Comparison of ENCODE assay signal across 8 cellular contexts in genomic region chr12:93767524-93767863, GRCh38.
DNase-seq lines count a peak whose midpoint lies in the region; TF ChIP-seq lines count a peak whose summit lies in the region.

No MANE protein-coding gene starts in this region.

- in situ Hi-C loops in KBM-7 (cut with MboI; ENCODE audit: low pct_unique_long_range_greater_than_20kb, low sequenced_read_pairs): loop anchor here (25.0 kb wide), 1 partner anchor 320 kb away; no protein-coding TSS in a partner anchor

- DNase-seq in KBM-7 (peak; percentile 85), GM10266 (ENCODE audit: extremely low spot score) (no peak), H9 (no peak), neural progenitor cell (ENCODE audit: low spot score) (no peak), erythroblast (lab: John Stamatoyannopoulos, UW) (no peak)
- no peak for DNase-seq in activated T-helper 1 cell treated with anti-CD3 and anti-CD28 coated beads, Interleukin-12 subunit alpha, Interleukin-12 subunit beta, Interleukin-2, Interleukin-4 antibody, amounts not matched to agents 30 ng/mL and 10 ng/mL and 1 ng/mL, durations not matched to agents 14 hours and 24 hours and 36 hours (ENCODE audit: low spot score)

- H3K79me2 ChIP-seq in H9 (ENCODE audit: insufficient read depth, low read length) (no peaks in the 10 kb centered on the region), neural progenitor cell (ENCODE audit: low read depth) (no peaks in the 10 kb centered on the region)

- H3K79me1 ChIP-seq in H9 (ENCODE audit: insufficient read depth, low read depth, low read length, poor library complexity, severe bottlenecking): no peaks in the 10 kb centered on the region

- H3K4me3 ChIP-seq in muscle layer of duodenum (ENCODE audit: low read depth in 1 of 2, low read length in 2 of 2) (peak overlapping the region in 1 of 2 donors; percentile 4), neural progenitor cell (no peak overlapping the region)

- TF ChIP-seq CTCF in C4-2B (conservative IDR thresholded peaks at IDR 0.05): peak; percentile 37
- TF ChIP-seq CTCF in GM10266 (IDR thresholded peaks at IDR 0.05; ENCODE audit: control insufficient read depth, insufficient read depth, low read depth, missing control alignments): no peak
- TF ChIP-seq CTCF in H9 (conservative IDR thresholded peaks at IDR 0.05): no peak
- TF ChIP-seq CTCF in neural progenitor cell (IDR thresholded peaks at IDR 0.05): no peak

- intact Hi-C loops in activated T-helper 1 cell treated with anti-CD3 and anti-CD28 coated beads, Interleukin-12 subunit alpha, Interleukin-12 subunit beta, Interleukin-2, Interleukin-4 antibody, amounts not matched to agents 30 ng/mL and 10 ng/mL and 1 ng/mL, durations not matched to agents 14 hours and 24 hours and 36 hours (cut with micrococcal nuclease): loop anchor here (1.0 to 5.0 kb wide), 8 partner anchors 17 to 335 kb away; no protein-coding TSS in a partner anchor

- H3K27me3 Mint-ChIP-seq in activated T-helper 1 cell treated with anti-CD3 and anti-CD28 coated beads, Interleukin-12 subunit alpha, Interleukin-12 subunit beta, Interleukin-2, Interleukin-4 antibody, amounts not matched to agents 30 ng/mL and 10 ng/mL and 1 ng/mL, durations not matched to agents 14 hours and 24 hours and 36 hours (ENCODE audit: insufficient read depth): peaks cover 6% of the 10 kb centered on the region
- H3K27me3 Mint-ChIP-seq in H9 (ENCODE audit: low read depth): no peaks in the 10 kb centered on the region
- H3K27me3 Mint-ChIP-seq in neural progenitor cell (ENCODE audit: insufficient read depth, low read depth): no peaks in the 10 kb centered on the region

- H3K27ac Mint-ChIP-seq in activated T-helper 1 cell treated with anti-CD3 and anti-CD28 coated beads, Interleukin-12 subunit alpha, Interleukin-12 subunit beta, Interleukin-2, Interleukin-4 antibody, amounts not matched to agents 30 ng/mL and 10 ng/mL and 1 ng/mL, durations not matched to agents 14 hours and 24 hours and 36 hours: no peak overlapping the region
- no peak overlapping the region for H3K27ac Mint-ChIP-seq in H9
- no peak overlapping the region for H3K27ac Mint-ChIP-seq in neural progenitor cell

- peaks cover 7% of the 10 kb centered on the region for H3K9me3 Mint-ChIP-seq in activated T-helper 1 cell treated with anti-CD3 and anti-CD28 coated beads, Interleukin-12 subunit alpha, Interleukin-12 subunit beta, Interleukin-2, Interleukin-4 antibody, amounts not matched to agents 30 ng/mL and 10 ng/mL and 1 ng/mL, durations not matched to agents 14 hours and 24 hours and 36 hours
- no peaks in the 10 kb centered on the region for H3K9me3 Mint-ChIP-seq in H9
- no peaks in the 10 kb centered on the region for H3K9me3 Mint-ChIP-seq in neural progenitor cell

- H2BK120ac ChIP-seq in H9 (ENCODE audit: low read depth, low read length, poor library complexity, severe bottlenecking): no peak overlapping the region

- H4K91ac ChIP-seq in H9 (ENCODE audit: insufficient read length, low read depth, low read length): no peak overlapping the region

- H3K27ac ChIP-seq in C4-2B (no peak overlapping the region), muscle layer of duodenum (ENCODE audit: low read length) (peak overlapping the region; percentile 35), H9 (ENCODE audit: insufficient read length, low read depth, low read length) (no peak overlapping the region), neural progenitor cell (no peak overlapping the region)

- H3K4me1 Mint-ChIP-seq in activated T-helper 1 cell treated with anti-CD3 and anti-CD28 coated beads, Interleukin-12 subunit alpha, Interleukin-12 subunit beta, Interleukin-2, Interleukin-4 antibody, amounts not matched to agents 30 ng/mL and 10 ng/mL and 1 ng/mL, durations not matched to agents 14 hours and 24 hours and 36 hours (ENCODE audit: low read depth): peaks cover 39% of the 10 kb centered on the region
- H3K4me1 Mint-ChIP-seq in H9 (peaks cover 12 to 16% of the 10 kb centered on the region in 2 experiments), neural progenitor cell (peaks cover 9% of the 10 kb centered on the region)

- no peak overlapping the region for H3K18ac ChIP-seq in H9 (ENCODE audit: insufficient read length, low read depth, low read length)

- H4K8ac ChIP-seq in H9 (replicated peaks; ENCODE audit: insufficient read length, low read depth, low read length): no peak overlapping the region

- no peaks in the 10 kb centered on the region for H3K27me3 ChIP-seq in muscle layer of duodenum (ENCODE audit: low read depth, low read length)
- H3K27me3 ChIP-seq in H9 (ENCODE audit: insufficient read depth, low read length): no peaks in the 10 kb centered on the region
- no peaks in the 10 kb centered on the region for H3K27me3 ChIP-seq in neural progenitor cell

- H3F3A ChIP-seq in neural progenitor cell (ENCODE audit: low read depth): no peaks in the 10 kb centered on the region

- H2AFZ ChIP-seq in H9 (ENCODE audit: low read length) (no peak overlapping the region), neural progenitor cell (replicated peaks) (no peak overlapping the region)

- no peak overlapping the region for H2AK5ac ChIP-seq in H9 (ENCODE audit: insufficient read length, low read length)

- no peak overlapping the region for H2BK5ac ChIP-seq in H9 (ENCODE audit: insufficient read length, low read length)

- no peak overlapping the region for H3K4ac ChIP-seq in H9 (ENCODE audit: low read depth, low read length)

- no peaks in the 10 kb centered on the region for H3K23me2 ChIP-seq in H9 (ENCODE audit: insufficient read length, low read depth, low read length, poor library complexity, severe bottlenecking)

- no peak overlapping the region for H3T11ph ChIP-seq in H9 (ENCODE audit: low read length)

- H2BK12ac ChIP-seq in H9 (ENCODE audit: insufficient read length, low read depth, low read length): no peak overlapping the region

- H4K20me1 ChIP-seq in H9 (ENCODE audit: control insufficient read depth, insufficient read depth, insufficient read length) (no peaks in the 10 kb centered on the region), neural progenitor cell (ENCODE audit: low read depth) (no peaks in the 10 kb centered on the region)

- H3K4me1 ChIP-seq in muscle layer of duodenum (ENCODE audit: control insufficient read depth in 1 of 2, insufficient read depth in 2 of 2, low read length in 2 of 2) (peaks cover 0 to under 1% of the 10 kb centered on the region in 2 donors), H9 (ENCODE audit: insufficient read depth, low read length) (no peaks in the 10 kb centered on the region), neural progenitor cell (peaks cover 12% of the 10 kb centered on the region)

- H3K36me3 Mint-ChIP-seq in activated T-helper 1 cell treated with anti-CD3 and anti-CD28 coated beads, Interleukin-12 subunit alpha, Interleukin-12 subunit beta, Interleukin-2, Interleukin-4 antibody, amounts not matched to agents 30 ng/mL and 10 ng/mL and 1 ng/mL, durations not matched to agents 14 hours and 24 hours and 36 hours (ENCODE audit: low read depth): peaks cover 5% of the 10 kb centered on the region
- H3K36me3 Mint-ChIP-seq in H9 (ENCODE audit: insufficient read depth in 1 of 3, low read depth in 3 of 3) (no peaks in the 10 kb centered on the region), neural progenitor cell (no peaks in the 10 kb centered on the region)

- no peak for TF ChIP-seq POLR2A in erythroblast (IDR thresholded peaks at IDR 0.05; ENCODE audit: low read length)

- H3K36me3 ChIP-seq in muscle layer of duodenum (ENCODE audit: control insufficient read depth in 1 of 2, insufficient read depth in 2 of 2, low read length in 2 of 2): no peaks in the 10 kb centered on the region
- H3K36me3 ChIP-seq in neural progenitor cell: no peaks in the 10 kb centered on the region

- H3K9ac ChIP-seq in H9 (ENCODE audit: extremely low read depth, insufficient read length, low read length): no peak overlapping the region
- H3K9ac ChIP-seq in neural progenitor cell: no peak overlapping the region

- no peak overlapping the region for H3K14ac ChIP-seq in H9 (ENCODE audit: insufficient read depth, low read length)

- no peak overlapping the region for H2BK20ac ChIP-seq in H9 (ENCODE audit: low read depth, low read length, poor library complexity, severe bottlenecking)

- no peak overlapping the region for H3K4me2 ChIP-seq in H9 (ENCODE audit: insufficient read depth, insufficient read length, low read length)
- H3K4me2 ChIP-seq in neural progenitor cell: no peak overlapping the region

- H3K9me3 ChIP-seq in muscle layer of duodenum (ENCODE audit: control insufficient read depth in 1 of 2, low read length in 2 of 2) (no peaks in the 10 kb centered on the region), H9 (ENCODE audit: control insufficient read depth, low read depth, low read length) (no peaks in the 10 kb centered on the region), neural progenitor cell (ENCODE audit: low read depth) (no peaks in the 10 kb centered on the region)

- no peak overlapping the region for H3K23ac ChIP-seq in H9 (ENCODE audit: insufficient read length, low read depth, low read length)

- peak overlapping the region; percentile 0 for H3K4me3 Mint-ChIP-seq in activated T-helper 1 cell treated with anti-CD3 and anti-CD28 coated beads, Interleukin-12 subunit alpha, Interleukin-12 subunit beta, Interleukin-2, Interleukin-4 antibody, amounts not matched to agents 30 ng/mL and 10 ng/mL and 1 ng/mL, durations not matched to agents 14 hours and 24 hours and 36 hours
- no peak overlapping the region for H3K4me3 Mint-ChIP-seq in H9
- no peak overlapping the region for H3K4me3 Mint-ChIP-seq in neural progenitor cell

- H4K5ac ChIP-seq in H9 (ENCODE audit: insufficient read length, low read depth, low read length): no peak overlapping the region

- H3K56ac ChIP-seq in H9 (ENCODE audit: insufficient read length, low read depth, low read length): no peak overlapping the region

- no peak overlapping the region for H2BK15ac ChIP-seq in H9 (ENCODE audit: low read depth, low read length)
